ENCODE assay signal across 11 cellular contexts in genomic region chr15:36356978-36357582, GRCh38.
A peak's percentile ranks its signal among the peaks of the same experiment; 100 is the strongest.
DNase-seq lines count a peak whose midpoint lies in the region; ATAC-seq and TF ChIP-seq lines count a peak whose summit lies in the region.
"Had no signal": no experiment of that assay in that cellular context is flagged by ENCODE, and none has a peak within 500 bp of the region (broad histone marks: within the 10 kb centered on the region; RNA-seq: fewer than 3 reads in every experiment).

No MANE protein-coding gene starts in this region.

- H3K9me3 Mint-ChIP-seq in Calu3 (ENCODE audit: low read depth, unreplicated experiment) = no peaks in the 10 kb centered on the region

- intact Hi-C loops in Calu3 (cut with micrococcal nuclease; ENCODE audit: unreplicated experiment) = no loop called here

- H3K9me3 ChIP-seq in muscle layer of duodenum (ENCODE audit: control insufficient read depth in 1 of 2, low read length in 2 of 2) = no peaks in the 10 kb centered on the region
- no peaks in the 10 kb centered on the region for H3K9me3 ChIP-seq in T-helper 17 cell (ENCODE audit: control insufficient read depth, low read length, poor library complexity, severe bottlenecking)

- POLR2A ChIA-PET in AG04449 (lab: Yijun Ruan, JAX) = interaction anchor here (0.9 to 1.5 kb wide), 3 partner anchors 14 to 71 kb away, joined by 4 to 6 read pairs (median 4); no protein-coding TSS in a partner anchor

- H3K4me1 Mint-ChIP-seq in Calu3 (ENCODE audit: low read depth, unreplicated experiment) (no peaks in the 10 kb centered on the region), T-helper 17 cell (no peaks in the 10 kb centered on the region)
- H3K4me1 Mint-ChIP-seq: activated naive CD8-positive, alpha-beta T cell treated with anti-CD3 and anti-CD28 coated beads, Interleukin-2, amount 50 U/mL, for 24 hours; CD4-positive, CD25-positive, alpha-beta regulatory T cell had no signal

- no peaks in the 10 kb centered on the region for H3K36me3 Mint-ChIP-seq in Calu3 (ENCODE audit: insufficient read depth, unreplicated experiment)
- H3K36me3 Mint-ChIP-seq in T-helper 17 cell (ENCODE audit: low read depth) = no peaks in the 10 kb centered on the region
- H3K36me3 Mint-ChIP-seq: CD4-positive, CD25-positive, alpha-beta regulatory T cell had no signal

- TF ChIP-seq CTCF in AG04449 (IDR thresholded peaks at IDR 0.05; ENCODE audit: insufficient read depth, low read length, missing control alignments) (no peak), cardiac fibroblast (IDR thresholded peaks at IDR 0.05; ENCODE audit: low read depth, low read length) (no peak), Calu3 (IDR thresholded peaks at IDR 0.05; ENCODE audit: unreplicated experiment) (no peak)

- H3K4me3 Mint-ChIP-seq in Calu3 (ENCODE audit: low read depth, unreplicated experiment) = no peak overlapping the region
- H3K4me3 Mint-ChIP-seq in T-helper 17 cell = no peak overlapping the region
- H3K4me3 Mint-ChIP-seq: activated naive CD8-positive, alpha-beta T cell treated with anti-CD3 and anti-CD28 coated beads, Interleukin-2, amount 50 U/mL, for 24 hours; CD4-positive, CD25-positive, alpha-beta regulatory T cell had no signal

- H3K27ac Mint-ChIP-seq in Calu3 (ENCODE audit: unreplicated experiment) (no peak overlapping the region), T-helper 17 cell (no peak overlapping the region)
- H3K27ac Mint-ChIP-seq: activated naive CD8-positive, alpha-beta T cell treated with anti-CD3 and anti-CD28 coated beads, Interleukin-2, amount 50 U/mL, for 24 hours; CD4-positive, CD25-positive, alpha-beta regulatory T cell had no signal

- H3K27ac ChIP-seq in muscle layer of duodenum (ENCODE audit: low read length) = peak overlapping the region; percentile 70

- H3K4me3 ChIP-seq in AG04449 (ENCODE audit: low read depth, low read length) = no peak overlapping the region
- no peak overlapping the region for H3K4me3 ChIP-seq in cardiac fibroblast (replicated peaks in 1 of 2; ENCODE audit: low read depth in 2 of 2, low read length in 2 of 2)
- H3K4me3 ChIP-seq in muscle layer of duodenum (ENCODE audit: low read depth in 1 of 2, low read length in 2 of 2) = no peak overlapping the region

- no peaks in the 10 kb centered on the region for H3K27me3 ChIP-seq in muscle layer of duodenum (ENCODE audit: low read depth, low read length)

- H3K36me3 ChIP-seq in muscle layer of duodenum (ENCODE audit: control insufficient read depth in 1 of 2, insufficient read depth in 2 of 2, low read length in 2 of 2) = no peaks in the 10 kb centered on the region

- H3K27me3 Mint-ChIP-seq in Calu3 (ENCODE audit: unreplicated experiment) (no peaks in the 10 kb centered on the region), T-helper 17 cell (no peaks in the 10 kb centered on the region)
- H3K27me3 Mint-ChIP-seq: activated naive CD8-positive, alpha-beta T cell treated with anti-CD3 and anti-CD28 coated beads, Interleukin-2, amount 50 U/mL, for 24 hours; CD4-positive, CD25-positive, alpha-beta regulatory T cell had no signal

- no TSS peak for BruUV-seq in Calu3 (replicated peaks; lab: Mats Ljungman, UMichigan)

- DNase-seq in AG04449 (ENCODE audit: low read depth, low spot score) (peak; percentile 71), M059J (ENCODE audit: low read depth) (peak; percentile 54), cardiac fibroblast (ENCODE audit: low read depth in 2 of 2) (peak; percentile 68 to 76), Calu3 (no peak), T-helper 17 cell (no peak), DMS53 (lab: John Stamatoyannopoulos, UW) (no peak)
- DNase-seq: activated naive CD8-positive, alpha-beta T cell treated with anti-CD3 and anti-CD28 coated beads, Interleukin-2, amount 50 U/mL, for 24 hours; CD4-positive, CD25-positive, alpha-beta regulatory T cell; stimulated activated CD4-positive, alpha-beta T cell treated with anti-CD3 and anti-CD28 coated beads, Interleukin-4, amount 100 ng/mL, for 24 hours had no signal

- peaks cover 0 to 23% of the 10 kb centered on the region in 2 donors for H3K4me1 ChIP-seq in muscle layer of duodenum (ENCODE audit: control insufficient read depth in 1 of 2, insufficient read depth in 2 of 2, low read length in 2 of 2)

- ATAC-seq in HG03135 (IDR thresholded peaks at IDR 0.05; ENCODE audit: unreplicated experiment) (no peak), T-helper 17 cell (no peak)
- ATAC-seq: activated naive CD8-positive, alpha-beta T cell treated with anti-CD3 and anti-CD28 coated beads, Interleukin-2, amount 50 U/mL, for 24 hours had no signal

- CTCF ChIA-PET in AG04449 (lab: Yijun Ruan, JAX) = interaction anchor here (1.1 to 1.7 kb wide), 3 partner anchors 10 to 777 kb away, joined by 3 to 5 read pairs (median 4); no protein-coding TSS in a partner anchor
- CTCF ChIA-PET in Calu3 (lab: Charles Lee) = no interaction called here

Comparison
In these comparisons a context has a peak if more than half of its experiments do, and no peak if none do; other contexts are left out.
1. DNase-seq: peak in AG04449 (single experiment), M059J (single experiment) and cardiac fibroblast (2 of 2); none in Calu3 (single experiment), T-helper 17 cell (0 of 3) and DMS53 (single experiment).